Comparison of ENCODE assay signal across 8 cellular contexts in genomic region chr15:73993211-73993994, GRCh38. TPM values are rescaled to one million over a fixed set of nuclear protein-coding genes. Genes with fewer than 3 reads are reported as not detected.
A peak's percentile ranks its signal among the peaks of the same experiment; 100 is the strongest.
DNase-seq lines count a peak whose midpoint lies in the region; ATAC-seq lines count a peak whose summit lies in the region.
"Had no signal": no experiment of that assay in that cellular context is flagged by ENCODE, and none has a peak within 500 bp of the region (broad histone marks: within the 10 kb centered on the region; RNA-seq: fewer than 3 reads in every experiment).

No MANE protein-coding gene starts in this region.

- H3K27ac ChIP-seq in HUES64 (ENCODE audit: low read depth, low read length) (no peak overlapping the region), iPS-20b (ENCODE audit: low read length) (no peak overlapping the region)

- ATAC-seq in stimulated activated naive CD8-positive, alpha-beta T cell treated with anti-CD3 and anti-CD28 coated beads, Interleukin-15, amount 100 ng/mL, for 72 hours: no peak
- no peak for ATAC-seq in HG03108 (IDR thresholded peaks at IDR 0.05; ENCODE audit: unreplicated experiment)
- no peak for ATAC-seq in HG03354 (IDR thresholded peaks at IDR 0.05; ENCODE audit: poor library complexity, severe bottlenecking, unreplicated experiment)

- CTCF ChIA-PET in activated CD4-positive, alpha-beta memory T cell treated with anti-CD3 and anti-CD28 coated beads, Interleukin-2, amount 10 ng/mL, durations not matched to agents 7 days and 5 days (lab: Charles Lee): interaction anchor here (0.9 to 8.6 kb wide), 14 partner anchors 10 to 73 kb away, joined by 3 to 89 read pairs (median 4); partner anchors contain the start of gene LOXL1

- H3K4me3 Mint-ChIP-seq in activated CD4-positive, alpha-beta memory T cell treated with anti-CD3 and anti-CD28 coated beads, Interleukin-2, amount 10 ng/mL, durations not matched to agents 7 days and 5 days: peak overlapping the region; percentile 90
- H3K4me3 Mint-ChIP-seq in stimulated activated naive CD8-positive, alpha-beta T cell treated with anti-CD3 and anti-CD28 coated beads, Interleukin-15, amount 100 ng/mL, for 72 hours: peak overlapping the region; percentile 98 to 99

- POLR2A ChIA-PET in activated CD4-positive, alpha-beta memory T cell treated with anti-CD3 and anti-CD28 coated beads, Interleukin-2, amount 10 ng/mL, durations not matched to agents 7 days and 5 days (lab: Charles Lee): interaction anchor here (0.9 to 8.4 kb wide), 16 partner anchors 7 to 547 kb away, joined by 3 to 78 read pairs (median 5); partner anchors contain the start of gene ARID3B

- H3K36me3 Mint-ChIP-seq in activated CD4-positive, alpha-beta memory T cell treated with anti-CD3 and anti-CD28 coated beads, Interleukin-2, amount 10 ng/mL, durations not matched to agents 7 days and 5 days (ENCODE audit: low read depth): peaks cover 38% of the 10 kb centered on the region

- no peak overlapping the region for H3K9ac ChIP-seq in HUES64 (ENCODE audit: low read depth, low read length)
- peak overlapping the region; percentile 65; the same call in 1 of the 2 replicates for H3K9ac ChIP-seq in iPS-20b (ENCODE audit: low read depth, low read length)

- H3K27me3 ChIP-seq in HUES64 (ENCODE audit: insufficient read depth, low read length): no peaks in the 10 kb centered on the region
- 0 out of 2 replicates have a peak, but pooled peaks cover 11% of the 10 kb centered on the region for H3K27me3 ChIP-seq in iPS-20b (ENCODE audit: insufficient read depth, low read length)
- H3K27me3 ChIP-seq: colonic mucosa had no signal

- DNase-seq in activated CD4-positive, alpha-beta memory T cell treated with anti-CD3 and anti-CD28 coated beads, Interleukin-2, amount 10 ng/mL, durations not matched to agents 7 days and 5 days: no peak
- DNase-seq in stimulated activated naive CD8-positive, alpha-beta T cell treated with anti-CD3 and anti-CD28 coated beads, Interleukin-15, amount 100 ng/mL, for 72 hours: no peak
- no peak for DNase-seq in glomerular visceral epithelial cell (ENCODE audit: extremely low spot score)
- DNase-seq: colonic mucosa had no signal

- H3K4me3 ChIP-seq in HUES64 (ENCODE audit: low read length): peak overlapping the region; percentile 88
- peak overlapping the region; percentile 84 for H3K4me3 ChIP-seq in iPS-20b (ENCODE audit: low read length)

- 95% methylated on average over 10 of the region's 10 CpGs for WGBS in HUES64

- no peaks in the 10 kb centered on the region for H3K27me3 Mint-ChIP-seq in activated CD4-positive, alpha-beta memory T cell treated with anti-CD3 and anti-CD28 coated beads, Interleukin-2, amount 10 ng/mL, durations not matched to agents 7 days and 5 days
- H3K27me3 Mint-ChIP-seq in stimulated activated naive CD8-positive, alpha-beta T cell treated with anti-CD3 and anti-CD28 coated beads, Interleukin-15, amount 100 ng/mL, for 72 hours: no peaks in the 10 kb centered on the region

- peaks cover 62% of the 10 kb centered on the region for H3K4me1 Mint-ChIP-seq in activated CD4-positive, alpha-beta memory T cell treated with anti-CD3 and anti-CD28 coated beads, Interleukin-2, amount 10 ng/mL, durations not matched to agents 7 days and 5 days
- H3K4me1 Mint-ChIP-seq in stimulated activated naive CD8-positive, alpha-beta T cell treated with anti-CD3 and anti-CD28 coated beads, Interleukin-15, amount 100 ng/mL, for 72 hours: peaks cover 66% of the 10 kb centered on the region

- H3K9me3 Mint-ChIP-seq in activated CD4-positive, alpha-beta memory T cell treated with anti-CD3 and anti-CD28 coated beads, Interleukin-2, amount 10 ng/mL, durations not matched to agents 7 days and 5 days: no peaks in the 10 kb centered on the region
- no peaks in the 10 kb centered on the region for H3K9me3 Mint-ChIP-seq in stimulated activated naive CD8-positive, alpha-beta T cell treated with anti-CD3 and anti-CD28 coated beads, Interleukin-15, amount 100 ng/mL, for 72 hours

- H3K27ac Mint-ChIP-seq in activated CD4-positive, alpha-beta memory T cell treated with anti-CD3 and anti-CD28 coated beads, Interleukin-2, amount 10 ng/mL, durations not matched to agents 7 days and 5 days: peak overlapping the region; percentile 90
- H3K27ac Mint-ChIP-seq in stimulated activated naive CD8-positive, alpha-beta T cell treated with anti-CD3 and anti-CD28 coated beads, Interleukin-15, amount 100 ng/mL, for 72 hours: no peak overlapping the region

- H3K4me1 ChIP-seq in HUES64 (ENCODE audit: insufficient read depth, low read length) (peaks cover 13% of the 10 kb centered on the region; the same call in 1 of the 2 replicates), iPS-20b (ENCODE audit: insufficient read depth, low read length) (no peaks in the 10 kb centered on the region; the same call in 1 of the 2 replicates)

- H3K9me3 ChIP-seq in HUES64 (ENCODE audit: insufficient read depth, low read depth, low read length) (no peaks in the 10 kb centered on the region), iPS-20b (ENCODE audit: insufficient read depth, low read depth, low read length) (no peaks in the 10 kb centered on the region)
- H3K9me3 ChIP-seq: colonic mucosa had no signal

- H3K36me3 ChIP-seq in HUES64 (ENCODE audit: insufficient read depth, low read length) (peaks cover 6% of the 10 kb centered on the region), iPS-20b (ENCODE audit: insufficient read depth, low read depth, low read length) (peaks cover 3% of the 10 kb centered on the region; the same call in 1 of the 2 replicates)
- H3K36me3 ChIP-seq: colonic mucosa had no signal

RNA-seq across cellular contexts. Expression of gene PML, which starts 1.1 kb away (rescaled TPM):
- 18.8 TPM for polyA plus RNA-seq in HUES64 (2013, experiment 1 of 2)
- 21.3 TPM for polyA plus RNA-seq in HUES64 (2013, experiment 2 of 2)
- total RNA-seq in activated CD4-positive, alpha-beta memory T cell treated with anti-CD3 and anti-CD28 coated beads, Interleukin-2, amount 10 ng/mL, durations not matched to agents 7 days and 5 days: 100 to 1,000 TPM; 133 to 138 TPM

RNA-seq across cellular contexts. Expression of gene STOML1, which starts 1.3 kb away (rescaled TPM):
- polyA plus RNA-seq in HUES64 (2013, experiment 1 of 2): 2.5 TPM
- 3.7 TPM for polyA plus RNA-seq in HUES64 (2013, experiment 2 of 2)
- 1 to 10 TPM; 7.1 to 8.5 TPM for total RNA-seq in activated CD4-positive, alpha-beta memory T cell treated with anti-CD3 and anti-CD28 coated beads, Interleukin-2, amount 10 ng/mL, durations not matched to agents 7 days and 5 days
